19 cellular contexts compared by ENCODE assay signal in genomic region chr4:16827762-16828724, GRCh38.
DNase-seq lines count a peak whose midpoint lies in the region; ATAC-seq and TF ChIP-seq lines count a peak whose summit lies in the region.
"Had no signal": no experiment of that assay in that cellular context is flagged by ENCODE, and none has a peak within 500 bp of the region (broad histone marks: within the 10 kb centered on the region; RNA-seq: fewer than 3 reads in every experiment).

No MANE protein-coding gene starts in this region.

- H3K4me1 ChIP-seq in left ventricle myocardium inferior (peaks cover 19% of the 10 kb centered on the region), osteoblast (ENCODE audit: insufficient read depth, low read length) (peaks cover 5% of the 10 kb centered on the region)
- H3K4me1 ChIP-seq: pancreas had no signal

- no peak overlapping the region for H3K9ac ChIP-seq in SK-N-MC (ENCODE audit: insufficient read length)

- H3K27me3 ChIP-seq in left ventricle myocardium inferior (ENCODE audit: low read depth) (no peaks in the 10 kb centered on the region), osteoblast (ENCODE audit: insufficient read depth, low read length) (no peaks in the 10 kb centered on the region)
- H3K27me3 ChIP-seq: pancreas had no signal

- H3K79me2 ChIP-seq in osteoblast (ENCODE audit: insufficient read depth, low read length): no peaks in the 10 kb centered on the region

- H3K4me3 ChIP-seq in SK-N-MC: no peak overlapping the region
- H3K4me3 ChIP-seq in left ventricle myocardium inferior: peak overlapping the region; percentile 2
- H3K4me3 ChIP-seq in osteoblast (ENCODE audit: insufficient read depth, low read length): no peak overlapping the region
- H3K4me3 ChIP-seq: mucosa of descending colon, pancreas had no signal

- DNase-seq in EL (peak; percentile 3), SK-N-MC (ENCODE audit: low read depth, low spot score) (no peak), left ventricle myocardium inferior (no peak), osteoblast (ENCODE audit: insufficient read length, low spot score, missing footprints) (peak; percentile 54), HPDE6-E6E7 (ENCODE audit: extremely low spot score) (no peak), NCI-H187 treated with DMSO at 0.1 percent for 48 hours (lab: John Stamatoyannopoulos, UW) (no peak)
- DNase-seq: activated CD8-positive, alpha-beta memory T cell treated with anti-CD3 and anti-CD28 coated beads, Interleukin-2, amount 10 ng/mL, durations not matched to agents 7 days and 5 days; activated gamma-delta T cell; effector CD4-positive, alpha-beta T cell; foreskin fibroblast; mucosa of descending colon; NCI-H1417; pancreas; stimulated activated naive CD4-positive, alpha-beta T cell treated with Interleukin-2 at 50 U/mL for 16 hours; T-helper 2 cell had no signal

- H4K20me1 ChIP-seq in osteoblast (ENCODE audit: insufficient read depth, low read length): no peaks in the 10 kb centered on the region

- no peak for ATAC-seq in HG03095 (IDR thresholded peaks at IDR 0.05; ENCODE audit: unreplicated experiment)
- ATAC-seq in GM18505 (IDR thresholded peaks at IDR 0.05; ENCODE audit: unreplicated experiment): no peak
- ATAC-seq: activated CD4-positive, CD25-positive, alpha-beta regulatory T cell treated with anti-CD3 and anti-CD28 coated beads, Interleukin-2, amount 50 U/mL, for 24 hours; activated CD8-positive, alpha-beta memory T cell treated with anti-CD3 and anti-CD28 coated beads, Interleukin-2, amount 10 ng/mL, durations not matched to agents 7 days and 5 days; mucosa of descending colon; pancreas had no signal

- TF ChIP-seq CTCF in left ventricle myocardium inferior (IDR thresholded peaks at IDR 0.05; ENCODE audit: borderline replicate concordance): no peak
- no peak for TF ChIP-seq CTCF in osteoblast (IDR thresholded peaks at IDR 0.05; ENCODE audit: extremely low read depth, low read depth, low read length)

- H3K36me3 ChIP-seq in SK-N-MC (ENCODE audit: insufficient read depth, low read length) (no peaks in the 10 kb centered on the region), left ventricle myocardium inferior (no peaks in the 10 kb centered on the region), osteoblast (ENCODE audit: insufficient read depth, low read length) (no peaks in the 10 kb centered on the region)
- H3K36me3 ChIP-seq: pancreas had no signal

- intact Hi-C loops in left ventricle myocardium inferior (cut with micrococcal nuclease): no loop called here

- TF ChIP-seq POLR2A in GM18505 (IDR thresholded peaks at IDR 0.05; ENCODE audit: borderline replicate concordance, extremely low read depth, insufficient read depth, insufficient read length): no peak

- peak overlapping the region; percentile 54; the same call in 1 of the 2 replicates for H3K27ac ChIP-seq in SK-N-MC
- peak overlapping the region; percentile 72 for H3K27ac ChIP-seq in left ventricle myocardium inferior (replicated peaks)
- H3K27ac ChIP-seq in osteoblast (ENCODE audit: low read depth, low read length): no peak overlapping the region
- H3K27ac ChIP-seq: pancreas, RWPE1 had no signal

- no peaks in the 10 kb centered on the region for H3K9me3 ChIP-seq in SK-N-MC (ENCODE audit: low read depth, low read length)
- H3K9me3 ChIP-seq in left ventricle myocardium inferior (replicated peaks): no peaks in the 10 kb centered on the region
- H3K9me3 ChIP-seq in osteoblast (ENCODE audit: low read depth, low read length): no peaks in the 10 kb centered on the region
- H3K9me3 ChIP-seq: mucosa of descending colon, pancreas had no signal

- H2AFZ ChIP-seq in osteoblast (ENCODE audit: low read length): no peak overlapping the region

- no peak overlapping the region for H3K4me2 ChIP-seq in osteoblast (ENCODE audit: insufficient read depth, low read length)

Comparison
In these comparisons a context has a peak if more than half of its experiments do, and no peak if none do; other contexts are left out.
1. DNase-seq: peak in EL (single experiment) and osteoblast (single experiment); none in SK-N-MC (single experiment), left ventricle myocardium inferior (single experiment), HPDE6-E6E7 (single experiment) and NCI-H187 treated with DMSO at 0.1 percent for 48 hours (single experiment).